8 cellular contexts compared by ENCODE assay signal in genomic region chr12:107903377-107904061, GRCh38.
DNase-seq lines count a peak whose midpoint lies in the region; ATAC-seq, FAIRE-seq and TF ChIP-seq lines count a peak whose summit lies in the region.

No MANE protein-coding gene starts in this region.

- in situ Hi-C loops in HepG2 (cut with HindIII; ENCODE audit: extremely low pct_ligation_motif_present, low pct_unique_long_range_greater_than_20kb): no loop called here

- no peak for FAIRE-seq in HepG2 (lab: Jason Lieb, UNC)

- no peaks in the 10 kb centered on the region for H3K36me3 Mint-ChIP-seq in dendritic cell treated with granulocyte-macrophage colony-stimulating factor and Interleukin-4, amounts not matched to agents 40 ng/mL and 50 ng/mL, for 4 days (ENCODE audit: low read depth)

- H3K36me3 ChIP-seq in muscle layer of colon (ENCODE audit: insufficient read depth, low read length) (no peaks in the 10 kb centered on the region), tibial nerve (no peaks in the 10 kb centered on the region), HepG2 (replicated peaks in 1 of 2; ENCODE audit: control insufficient read depth in 1 of 2, insufficient read depth in 2 of 2, low read length in 2 of 2) (no peaks in the 10 kb centered on the region)

- H3K9me3 ChIP-seq in muscle layer of colon (ENCODE audit: low read length) (no peaks in the 10 kb centered on the region), tibial nerve (no peaks in the 10 kb centered on the region), HepG2 (ENCODE audit: low read length) (no peaks in the 10 kb centered on the region)

- TF ChIP-seq RAD21 in HepG2 (CRISPR knock-in tag; IDR thresholded peaks at IDR 0.05): no peak

- peak overlapping the region; percentile 51 for H3K4me3 Mint-ChIP-seq in dendritic cell treated with granulocyte-macrophage colony-stimulating factor and Interleukin-4, amounts not matched to agents 40 ng/mL and 50 ng/mL, for 4 days

- TF ChIP-seq CTCF in GM10266 (IDR thresholded peaks at IDR 0.05; ENCODE audit: control insufficient read depth, insufficient read depth, low read depth, missing control alignments) (no peak), tibial nerve (IDR thresholded peaks at IDR 0.05) (no peak), HepG2 (CRISPR knock-in tag; IDR thresholded peaks at IDR 0.05) (no peak)

- POLR2A ChIA-PET in HepG2 (lab: Yijun Ruan, JAX): no interaction called here

- TF ChIP-seq EP300 in tibial nerve (IDR thresholded peaks at IDR 0.05) (no peak), HepG2 (IDR thresholded peaks at IDR 0.05; ENCODE audit: low read depth in 2 of 2, low read length in 2 of 2) (no peak), HepG2 (CRISPR knock-in tag; IDR thresholded peaks at IDR 0.05; ENCODE audit: borderline replicate concordance) (no peak)

- H3K4me3 ChIP-seq in muscle layer of colon (ENCODE audit: low read depth in 1 of 2, low read length in 2 of 2): peak overlapping the region; percentile 3 to 21
- H3K4me3 ChIP-seq in tibial nerve: peak overlapping the region in 3 of 4 donors; percentile 26 to 43 (median 34)
- H3K4me3 ChIP-seq in HepG2 (replicated peaks in 1 of 3; ENCODE audit: insufficient read depth in 1 of 3, low read depth in 2 of 3, low read length in 3 of 3): no peak overlapping the region

- ATAC-seq in GM21367 (IDR thresholded peaks at IDR 0.05; ENCODE audit: unreplicated experiment) (peak; percentile 96), HG03575 (IDR thresholded peaks at IDR 0.05; ENCODE audit: extremely low read depth, insufficient number of reproducible peaks, low FRiP score, unreplicated experiment) (peak; percentile 73), HepG2 (no peak)

- CTCF ChIA-PET in HepG2 (lab: Yijun Ruan, JAX; ENCODE audit: low intra/inter-chr PET ratio, low total read pairs): no interaction called here

- peaks cover 43% of the 10 kb centered on the region for H3K27me3 Mint-ChIP-seq in dendritic cell treated with granulocyte-macrophage colony-stimulating factor and Interleukin-4, amounts not matched to agents 40 ng/mL and 50 ng/mL, for 4 days

- intact Hi-C loops in dendritic cell treated with granulocyte-macrophage colony-stimulating factor and Interleukin-4, amounts not matched to agents 40 ng/mL and 50 ng/mL, for 4 days (cut with micrococcal nuclease): no loop called here
- intact Hi-C loops in HepG2 (cut with micrococcal nuclease; ENCODE audit: unreplicated experiment): no loop called here

- no peak overlapping the region for H3K4me2 ChIP-seq in HepG2 (ENCODE audit: low read depth, low read length)

- no peak overlapping the region for H3K9ac ChIP-seq in muscle layer of colon (ENCODE audit: low read length)
- H3K9ac ChIP-seq in HepG2 (ENCODE audit: insufficient read depth, low read depth, low read length): no peak overlapping the region

- 3% methylated on average over 31 to 38 of the region's 46 CpGs for WGBS in tibial nerve, 2 donors
- WGBS in HepG2 (ENCODE audit: low lambda C conversion rate): 72% methylated on average over 32 of the region's 46 CpGs

- TF ChIP-seq POLR2A in tibial nerve (IDR thresholded peaks at IDR 0.05) (no peak), HepG2 (IDR thresholded peaks at IDR 0.05; ENCODE audit: insufficient read depth in 1 of 2, low read depth in 2 of 2, low read length in 2 of 2) (no peak)

- H3K9me3 Mint-ChIP-seq in dendritic cell treated with granulocyte-macrophage colony-stimulating factor and Interleukin-4, amounts not matched to agents 40 ng/mL and 50 ng/mL, for 4 days: no peaks in the 10 kb centered on the region

- no peaks in the 10 kb centered on the region for H3K79me2 ChIP-seq in HepG2 (ENCODE audit: insufficient read depth, low read length)

- no peaks in the 10 kb centered on the region for H4K20me1 ChIP-seq in HepG2 (ENCODE audit: insufficient read depth, low read length)

- BruUV-seq in HepG2 (replicated peaks; lab: Mats Ljungman, UMichigan): no TSS peak

- DNase-seq in GM10266 (ENCODE audit: extremely low spot score) (peak; percentile 86), SHP77 treated with DMSO at 0.1 percent for 48 hours (lab: John Stamatoyannopoulos, UW) (peak; percentile 45), tibial nerve (ENCODE audit: low spot score in 2 of 2) (peak in 1 of 2 donors; percentile 17), HepG2 (ENCODE audit: low spot score) (no peak)

- H3K27ac ChIP-seq in muscle layer of colon (ENCODE audit: low read depth, low read length) (no peak overlapping the region), tibial nerve (no peak overlapping the region), HepG2 (ENCODE audit: extremely low read length, insufficient read depth, low read length) (no peak overlapping the region)

- H3K4me1 Mint-ChIP-seq in dendritic cell treated with granulocyte-macrophage colony-stimulating factor and Interleukin-4, amounts not matched to agents 40 ng/mL and 50 ng/mL, for 4 days (ENCODE audit: low read depth): peaks cover 8% of the 10 kb centered on the region

- H3K4me1 ChIP-seq in muscle layer of colon (ENCODE audit: insufficient read depth, low read length) (no peaks in the 10 kb centered on the region), tibial nerve (peaks cover 0 to 8% (median 3%) of the 10 kb centered on the region in 4 donors), HepG2 (ENCODE audit: insufficient read depth, low read length) (no peaks in the 10 kb centered on the region)

- H3K27ac Mint-ChIP-seq in dendritic cell treated with granulocyte-macrophage colony-stimulating factor and Interleukin-4, amounts not matched to agents 40 ng/mL and 50 ng/mL, for 4 days: no peak overlapping the region

- H2AFZ ChIP-seq in HepG2 (ENCODE audit: low read length): no peak overlapping the region

- H3K27me3 ChIP-seq in muscle layer of colon (ENCODE audit: control insufficient read depth in 1 of 2, insufficient read depth in 2 of 2, low read length in 2 of 2) (peaks cover 10 to 22% of the 10 kb centered on the region in 2 donors), tibial nerve (peaks cover 0 to 33% of the 10 kb centered on the region in 2 donors), HepG2 (ENCODE audit: control insufficient read depth in 1 of 2, insufficient read depth in 2 of 2, low read length in 2 of 2) (peaks cover 0 to 5% of the 10 kb centered on the region in 2 experiments; a peak in 1 of 5 replicates)

TF ChIP-seq in HepG2, 621 proteins besides CTCF, POLR2A, EP300 and RAD21:
- TF ChIP-seq MED13 (CRISPR knock-in tag; IDR thresholded peaks at IDR 0.05) (no peak), CHCHD3 (CRISPR knock-in tag; IDR thresholded peaks at IDR 0.05) (no peak), FLYWCH1 (CRISPR knock-in tag; IDR thresholded peaks at IDR 0.05) (no peak), KAT8 (CRISPR knock-in tag; IDR thresholded peaks at IDR 0.05) (no peak), MAFF (IDR thresholded peaks at IDR 0.05; ENCODE audit: low read depth, low read length) (no peak), ZNF788 (CRISPR knock-in tag; IDR thresholded peaks at IDR 0.05; ENCODE audit: borderline replicate concordance) (no peak), SMARCC2 (IDR thresholded peaks at IDR 0.05) (no peak), MIER3 (CRISPR knock-in tag; IDR thresholded peaks at IDR 0.05; ENCODE audit: borderline replicate concordance) (no peak), ZNF775 (CRISPR knock-in tag; IDR thresholded peaks at IDR 0.05; ENCODE audit: borderline replicate concordance) (no peak), ZNF569 (CRISPR knock-in tag; IDR thresholded peaks at IDR 0.05; ENCODE audit: borderline replicate concordance) (no peak), STAT6 (CRISPR knock-in tag; IDR thresholded peaks at IDR 0.05; ENCODE audit: borderline replicate concordance) (no peak)
- TF ChIP-seq, protein P1, sequence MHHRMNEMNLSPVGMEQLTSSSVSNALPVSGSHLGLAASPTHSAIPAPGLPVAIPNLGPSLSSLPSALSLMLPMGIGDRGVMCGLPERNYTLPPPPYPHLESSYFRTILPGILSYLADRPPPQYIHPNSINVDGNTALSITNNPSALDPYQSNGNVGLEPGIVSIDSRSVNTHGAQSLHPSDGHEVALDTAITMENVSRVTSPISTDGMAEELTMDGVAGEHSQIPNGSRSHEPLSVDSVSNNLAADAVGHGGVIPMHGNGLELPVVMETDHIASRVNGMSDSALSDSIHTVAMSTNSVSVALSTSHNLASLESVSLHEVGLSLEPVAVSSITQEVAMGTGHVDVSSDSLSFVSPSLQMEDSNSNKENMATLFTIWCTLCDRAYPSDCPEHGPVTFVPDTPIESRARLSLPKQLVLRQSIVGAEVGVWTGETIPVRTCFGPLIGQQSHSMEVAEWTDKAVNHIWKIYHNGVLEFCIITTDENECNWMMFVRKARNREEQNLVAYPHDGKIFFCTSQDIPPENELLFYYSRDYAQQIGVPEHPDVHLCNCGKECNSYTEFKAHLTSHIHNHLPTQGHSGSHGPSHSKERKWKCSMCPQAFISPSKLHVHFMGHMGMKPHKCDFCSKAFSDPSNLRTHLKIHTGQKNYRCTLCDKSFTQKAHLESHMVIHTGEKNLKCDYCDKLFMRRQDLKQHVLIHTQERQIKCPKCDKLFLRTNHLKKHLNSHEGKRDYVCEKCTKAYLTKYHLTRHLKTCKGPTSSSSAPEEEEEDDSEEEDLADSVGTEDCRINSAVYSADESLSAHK (CRISPR knock-in tag; IDR thresholded peaks at IDR 0.05; ENCODE audit: borderline replicate concordance): no peak

Comparison
In these comparisons a context has a peak if more than half of its experiments do, and no peak if none do; other contexts are left out.
1. H3K4me3 ChIP-seq: peak in muscle layer of colon (2 of 2) and tibial nerve (3 of 4); none in HepG2 (0 of 3).